Comparison of ENCODE assay signal across 21 cellular contexts in the genomic region with DNA sequence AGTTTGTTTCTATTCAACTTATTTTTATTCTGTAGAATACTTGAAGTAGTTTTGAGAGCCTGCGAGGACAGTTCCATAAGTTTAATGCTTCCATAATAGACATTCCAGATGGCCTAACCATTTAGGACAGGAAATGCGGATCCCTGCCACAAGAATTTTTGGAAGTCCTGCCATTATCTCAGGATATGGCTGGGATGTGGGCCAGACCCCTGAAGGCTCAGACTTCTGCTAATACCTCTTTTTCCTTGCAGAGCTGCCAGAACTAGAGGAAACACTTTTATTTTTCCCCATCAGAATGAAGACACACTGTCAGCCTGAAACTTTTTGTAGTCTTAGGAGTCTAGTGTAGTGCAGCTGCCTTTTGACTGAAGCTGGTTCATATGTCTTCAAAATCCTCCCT.
"Had no signal": no experiment of that assay in that cellular context is flagged by ENCODE, and none has a peak within 500 bp of the region (broad histone marks: within the 10 kb centered on the region; RNA-seq: fewer than 3 reads in every experiment).

No MANE protein-coding gene starts in this region.

- DNase-seq: IMR-90, Karpas-422, KG1, MM.1S, NCI-H1092 treated with DMSO at 0.1 percent for 48 hours, NCI-H1436, NCI-H1694, NCI-H187 treated with DMSO at 0.1 percent for 48 hours, NCI-H2029 treated with DMSO at 0.1 percent for 48 hours, NCI-H2171 treated with DMSO at 0.1 percent for 48 hours, NCI-H345, NCI-H510A, NCI-H524 treated with DMSO at 0.1 percent for 48 hours, NCI-H69, NCI-H774, Right ventricle myocardium superior, RPMI8226, SIG-M5, SK-N-SH, SW 1271 had no signal

- ATAC-seq: HepG2 had no signal
